In the genomic region with DNA sequence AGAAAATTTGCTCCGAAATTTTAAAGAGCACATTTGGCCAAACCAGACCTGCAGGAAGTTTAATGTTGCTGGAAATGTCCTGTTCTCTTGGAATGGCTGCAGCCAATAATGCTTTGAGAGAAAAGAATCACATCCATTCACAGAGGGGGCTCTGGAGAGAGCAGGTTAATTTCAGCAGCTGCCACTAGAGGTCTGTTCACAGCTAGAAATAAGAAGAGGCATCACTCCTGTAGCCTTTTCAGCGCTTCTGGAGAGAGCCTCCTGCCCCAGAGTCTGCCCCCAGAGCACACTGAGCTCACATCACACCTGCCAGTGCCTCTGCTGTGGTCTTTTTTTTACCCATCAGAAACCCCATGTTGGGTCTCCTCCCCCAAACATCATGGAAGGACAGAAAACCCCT, we compare ENCODE assay signal across 9 cellular contexts.
A peak's percentile ranks its signal among the peaks of the same experiment; 100 is the strongest.
DNase-seq lines count a peak whose midpoint lies in the region; ATAC-seq, FAIRE-seq and TF ChIP-seq lines count a peak whose summit lies in the region.
"Had no signal": no experiment of that assay in that cellular context is flagged by ENCODE, and none has a peak within 500 bp of the region (broad histone marks: within the 10 kb centered on the region; RNA-seq: fewer than 3 reads in every experiment).

No MANE protein-coding gene starts in this region.

- ATAC-seq in GM19468 (IDR thresholded peaks at IDR 0.05; ENCODE audit: extremely low read depth, unreplicated experiment), result peak; percentile 66

- no peaks in the 10 kb centered on the region for H3K27me3 ChIP-seq in H1 (replicated peaks in 1 of 4; ENCODE audit: control insufficient read depth in 3 of 4, extremely low read depth in 1 of 4, insufficient read depth in 3 of 4, low read length in 3 of 4)

- H3K9me3 ChIP-seq in H1 (ENCODE audit: insufficient read depth in 2 of 2, low read depth in 1 of 2, low read length in 1 of 2), result no peaks in the 10 kb centered on the region
- H3K9me3 ChIP-seq: thoracic aorta had no signal

- no peak overlapping the region for H3K18ac ChIP-seq in H1 (ENCODE audit: extremely low read depth, low read length)

- no peak overlapping the region for H2AFZ ChIP-seq in H1 (ENCODE audit: low read length)

- H3K4me1 ChIP-seq in H1 (replicated peaks in 1 of 4; ENCODE audit: control insufficient read depth in 3 of 4, insufficient read depth in 4 of 4, low read length in 3 of 4), result peaks cover 0 to 3% (median 0%) of the 10 kb centered on the region in 4 experiments; a peak in 1 of 7 replicates

- H3K4me3 ChIP-seq in H1 (ENCODE audit: extremely low read depth in 1 of 4, insufficient read depth in 2 of 4, low read depth in 3 of 4, low read length in 4 of 4), result no peak overlapping the region
- H3K4me3 ChIP-seq: thoracic aorta had no signal

- no peak overlapping the region for H2BK120ac ChIP-seq in H1 (replicated peaks; ENCODE audit: low read depth, low read length)

- POLR2A ChIA-PET in H1 (lab: Charles Lee; ENCODE audit: partially characterized antibody), result no interaction called here

- CTCF ChIA-PET in H1 (lab: Charles Lee; ENCODE audit: partially characterized antibody), result interaction anchor here (0.6 to 7.7 kb wide), 23 partner anchors 9 to 1317 kb away, joined by 3 to 91 read pairs (median 4); no protein-coding TSS in a partner anchor

- H4K5ac ChIP-seq in H1 (ENCODE audit: insufficient read length, low read depth, low read length), result no peak overlapping the region

- peak; percentile 82 for FAIRE-seq in H1 (lab: Jason Lieb, UNC)

- no peaks in the 10 kb centered on the region for H3K23me2 ChIP-seq in H1 (ENCODE audit: low read depth, low read length)

- no peak overlapping the region for H3K4ac ChIP-seq in H1 (replicated peaks; ENCODE audit: insufficient read length, low read depth, low read length)

- no peak overlapping the region for H2BK15ac ChIP-seq in H1 (ENCODE audit: low read length)

- no peak for TF ChIP-seq POLR2A in H1 (IDR thresholded peaks at IDR 0.05; ENCODE audit: control extremely low read depth in 1 of 2, low read depth in 2 of 2, low read length in 2 of 2)

- H2AK5ac ChIP-seq in H1 (ENCODE audit: low read depth, low read length), result no peak overlapping the region

- 11% methylated on average over 2 of the region's 2 CpGs; no CpG with 5 or more reads in 1 of the 2 experiments for whole genome bisulfite sequencing in H1 (ENCODE audit: extremely low coverage in 1 of 2, insufficient coverage in 1 of 2, insufficient read length in 1 of 2, insufficient replicate concordance in 2 of 2, low coverage in 1 of 2, low lambda C conversion rate in 2 of 2, missing lambda C conversion rate in 1 of 2), 2 experiments

- H3K79me2 ChIP-seq in H1 (ENCODE audit: control insufficient read depth in 1 of 2, insufficient read depth in 2 of 2, low read length in 2 of 2), result no peaks in the 10 kb centered on the region

- H3K79me1 ChIP-seq in H1 (ENCODE audit: low read depth, low read length), result no peaks in the 10 kb centered on the region

- no peak overlapping the region for H3K56ac ChIP-seq in H1 (replicated peaks; ENCODE audit: insufficient read length, low read depth, low read length)

- H3K23ac ChIP-seq in H1 (ENCODE audit: insufficient read length), result no peak overlapping the region

- H4K8ac ChIP-seq in H1 (ENCODE audit: extremely low read depth, insufficient read depth, low read length), result no peak overlapping the region

- no peak overlapping the region for H4K91ac ChIP-seq in H1 (replicated peaks; ENCODE audit: insufficient read length, low read length)

- no peaks in the 10 kb centered on the region for H4K20me1 ChIP-seq in H1 (replicated peaks in 1 of 2; ENCODE audit: control insufficient read depth in 1 of 2, insufficient read depth in 2 of 2, low read length in 2 of 2)

- H2BK5ac ChIP-seq in H1 (ENCODE audit: low read depth, low read length), result no peak overlapping the region

- no peak overlapping the region for H3K9ac ChIP-seq in H1 (replicated peaks in 1 of 4; ENCODE audit: extremely low read depth in 1 of 4, low read depth in 3 of 4, low read length in 3 of 4)

- H2BK12ac ChIP-seq in H1 (ENCODE audit: low read depth, low read length), result no peak overlapping the region

- peak; percentile 69 to 73 for TF ChIP-seq RAD21 in H1 (IDR thresholded peaks at IDR 0.05 in 1 of 2, conservative IDR thresholded peaks at IDR 0.05 in 1 of 2; ENCODE audit: low read depth in 2 of 2, low read length in 2 of 2)

- TF ChIP-seq EP300 in H1 (IDR thresholded peaks at IDR 0.05; ENCODE audit: borderline replicate concordance in 1 of 2, low read depth in 2 of 2, low read length in 2 of 2), result no peak

- no peak overlapping the region for H3K4me2 ChIP-seq in H1 (ENCODE audit: insufficient read depth in 1 of 2, low read depth in 2 of 2, low read length in 2 of 2)

- peak; percentile 12 to 74 (median 71) for TF ChIP-seq CTCF in H1 (IDR thresholded peaks at IDR 0.05; ENCODE audit: control extremely low read depth in 1 of 3, insufficient read depth in 1 of 3, low read depth in 1 of 3, low read length in 3 of 3)

- no peak overlapping the region for H3K14ac ChIP-seq in H1 (ENCODE audit: insufficient read length)

- DNase-seq in DMS114 treated with DMSO at 0.1 percent for 48 hours (lab: John Stamatoyannopoulos, UW; ENCODE audit: unreplicated experiment) (peak; percentile 19), NCI-H146 (lab: John Stamatoyannopoulos, UW) (peak; percentile 69), H1 (ENCODE audit: low read depth in 1 of 2, low spot score in 2 of 2) (peak; percentile 25 to 47), pons (ENCODE audit: low spot score) (peak; percentile 70), MV-4-11 (lab: John Stamatoyannopoulos, UW) (no peak), NCI-H187 (lab: John Stamatoyannopoulos, UW) (no peak)
- DNase-seq in activated effector memory CD4-positive, alpha-beta T cell treated with anti-CD3 and anti-CD28 coated beads, Interleukin-2, amount 50 U/mL, for 16 hours, result no peak

- no peak overlapping the region for H3K27ac ChIP-seq in H1 (ENCODE audit: low read depth, low read length)
- H3K27ac ChIP-seq: thoracic aorta had no signal

- no peak overlapping the region for H2BK20ac ChIP-seq in H1 (ENCODE audit: low read length)

- no peaks in the 10 kb centered on the region for H3K36me3 ChIP-seq in H1 (ENCODE audit: control insufficient read depth in 2 of 4, insufficient read depth in 4 of 4, low read length in 3 of 4)
- H3K36me3 ChIP-seq: thoracic aorta had no signal

TF ChIP-seq in H1, 55 proteins besides CTCF, POLR2A, EP300 and RAD21:
- no peak for TF ChIP-seq TBP (IDR thresholded peaks at IDR 0.05; ENCODE audit: low read depth, low read length)
TF ChIP-seq in H1: peak in this region for 0.

Comparison
In these comparisons a context has a peak if more than half of its experiments do, and no peak if none do; other contexts are left out.
1. DNase-seq: peak in DMS114 treated with DMSO at 0.1 percent for 48 hours (single experiment), NCI-H146 (single experiment), H1 (2 of 2) and pons (single experiment); none in MV-4-11 (single experiment), NCI-H187 (0 of 2) and activated effector memory CD4-positive, alpha-beta T cell treated with anti-CD3 and anti-CD28 coated beads, Interleukin-2, amount 50 U/mL, for 16 hours (single experiment).